Comparison of ENCODE assay signal across 16 cellular contexts in genomic region chr7:7706101-7706511, GRCh38. TPM values are rescaled to one million over a fixed set of nuclear protein-coding genes. Genes with fewer than 3 reads are reported as not detected.
DNase-seq lines count a peak whose midpoint lies in the region; ATAC-seq and TF ChIP-seq lines count a peak whose summit lies in the region.
"Had no signal": no experiment of that assay in that cellular context is flagged by ENCODE, and none has a peak within 500 bp of the region (broad histone marks: within the 10 kb centered on the region; RNA-seq: fewer than 3 reads in every experiment).

No MANE protein-coding gene starts in this region.

- H2AFZ ChIP-seq in H9 (ENCODE audit: low read length): no peak overlapping the region
- H2AFZ ChIP-seq: parathyroid adenoma had no signal

- H3K56ac ChIP-seq in H9 (ENCODE audit: insufficient read length, low read depth, low read length): no peak overlapping the region

- no peak overlapping the region for H2BK5ac ChIP-seq in H9 (ENCODE audit: insufficient read length, low read length)

- DNase-seq in NCI-H69 (lab: John Stamatoyannopoulos, UW) (peak; percentile 29), putamen (ENCODE audit: low spot score) (no peak), middle frontal gyrus (ENCODE audit: extremely low spot score, low spot score) (no peak), UCSD-AML1 (lab: John Stamatoyannopoulos, UW; ENCODE audit: unreplicated experiment) (no peak), H9 (no peak)
- DNase-seq: activated CD8-positive, alpha-beta T cell treated with anti-CD3 and anti-CD28 coated beads for 36 hours; mesendoderm; stimulated activated CD4-positive, alpha-beta T cell treated with anti-CD3 and anti-CD28 coated beads, Interleukin-1b, Interleukin-23, amount 100 ng/mL, for 48 hours; stimulated activated naive CD4-positive, alpha-beta T cell; T-helper 17 cell had no signal

- H3K79me2 ChIP-seq in H9 (ENCODE audit: insufficient read depth, low read length): no peaks in the 10 kb centered on the region

- H3T11ph ChIP-seq in H9 (ENCODE audit: low read length): no peak overlapping the region

- no peak overlapping the region for H3K18ac ChIP-seq in H9 (ENCODE audit: insufficient read length, low read depth, low read length)

- H3K9me3 Mint-ChIP-seq in H9: no peaks in the 10 kb centered on the region
- H3K9me3 Mint-ChIP-seq: activated CD8-positive, alpha-beta T cell treated with anti-CD3 and anti-CD28 coated beads for 36 hours; activated naive CD4-positive, alpha-beta T cell treated with anti-CD3 and anti-CD28 coated beads, Interleukin-2, amount 50 U/mL, for 72 hours had no signal

- no peak overlapping the region for H2BK12ac ChIP-seq in H9 (ENCODE audit: insufficient read length, low read depth, low read length)

- no peak overlapping the region for H3K27ac ChIP-seq in H9 (ENCODE audit: insufficient read length, low read depth, low read length)
- H3K27ac ChIP-seq: BLaER1, parathyroid adenoma had no signal

- H3K9ac ChIP-seq in H9 (ENCODE audit: extremely low read depth, insufficient read length, low read length): no peak overlapping the region
- H3K9ac ChIP-seq: BLaER1, parathyroid adenoma had no signal

- H4K5ac ChIP-seq in H9 (ENCODE audit: insufficient read length, low read depth, low read length): no peak overlapping the region

- no peak overlapping the region for H3K23ac ChIP-seq in H9 (ENCODE audit: insufficient read length, low read depth, low read length)

- H3K4me1 ChIP-seq in H9 (ENCODE audit: insufficient read depth, low read length): peaks cover 2% of the 10 kb centered on the region; the same call in 1 of the 2 replicates

- peaks cover 50 to 52% of the 10 kb centered on the region in 2 experiments for H3K4me1 Mint-ChIP-seq in H9

- no peak overlapping the region for H3K14ac ChIP-seq in H9 (ENCODE audit: insufficient read depth, low read length)

- H3K36me3 Mint-ChIP-seq in H9 (ENCODE audit: insufficient read depth in 1 of 3, low read depth in 3 of 3): no peaks in the 10 kb centered on the region; a peak in 1 of 7 replicates
- H3K36me3 Mint-ChIP-seq: activated naive CD4-positive, alpha-beta T cell treated with anti-CD3 and anti-CD28 coated beads, Interleukin-2, amount 50 U/mL, for 72 hours had no signal

- no peak overlapping the region for H2AK5ac ChIP-seq in H9 (ENCODE audit: insufficient read length, low read length)

- H3K79me1 ChIP-seq in H9 (ENCODE audit: insufficient read depth, low read depth, low read length, poor library complexity, severe bottlenecking): no peaks in the 10 kb centered on the region

- no peak overlapping the region for H3K27ac Mint-ChIP-seq in H9
- H3K27ac Mint-ChIP-seq: activated CD8-positive, alpha-beta T cell treated with anti-CD3 and anti-CD28 coated beads for 36 hours; activated naive CD4-positive, alpha-beta T cell treated with anti-CD3 and anti-CD28 coated beads, Interleukin-2, amount 50 U/mL, for 72 hours; T-helper 17 cell had no signal

- H2BK20ac ChIP-seq in H9 (ENCODE audit: low read depth, low read length, poor library complexity, severe bottlenecking): no peak overlapping the region

- no peak overlapping the region for H4K91ac ChIP-seq in H9 (ENCODE audit: insufficient read length, low read depth, low read length)

- H4K8ac ChIP-seq in H9 (replicated peaks; ENCODE audit: insufficient read length, low read depth, low read length): no peak overlapping the region

- no peak overlapping the region for H2BK120ac ChIP-seq in H9 (ENCODE audit: low read depth, low read length, poor library complexity, severe bottlenecking)

- H3K4me2 ChIP-seq in H9 (ENCODE audit: insufficient read depth, insufficient read length, low read length): no peak overlapping the region
- H3K4me2 ChIP-seq: BLaER1 had no signal

- H3K9me3 ChIP-seq in H9 (ENCODE audit: control insufficient read depth, low read depth, low read length): no peaks in the 10 kb centered on the region
- H3K9me3 ChIP-seq: BLaER1 had no signal

- H3K4me3 Mint-ChIP-seq in H9: no peak overlapping the region
- H3K4me3 Mint-ChIP-seq: activated CD8-positive, alpha-beta T cell treated with anti-CD3 and anti-CD28 coated beads for 36 hours; T-helper 17 cell had no signal

- no CpG with 5 or more reads among the region's 1 CpG for WGBS in H9 (ENCODE audit: extremely low coverage, insufficient read length, low lambda C conversion rate)

- TF ChIP-seq CTCF in H9 (conservative IDR thresholded peaks at IDR 0.05): no peak

- no peak overlapping the region for H2BK15ac ChIP-seq in H9 (ENCODE audit: low read depth, low read length)

- H3K27me3 ChIP-seq in H9 (ENCODE audit: insufficient read depth, low read length): no peaks in the 10 kb centered on the region
- H3K27me3 ChIP-seq: BLaER1 had no signal

- no peak overlapping the region for H3K4ac ChIP-seq in H9 (ENCODE audit: low read depth, low read length)

- ATAC-seq in GM18502 (IDR thresholded peaks at IDR 0.05; ENCODE audit: poor library complexity, unreplicated experiment): peak; percentile 80
- ATAC-seq in GM19351 (IDR thresholded peaks at IDR 0.05; ENCODE audit: unreplicated experiment): peak; percentile 70
- peak; percentile 65 for ATAC-seq in HG02852 (IDR thresholded peaks at IDR 0.05; ENCODE audit: unreplicated experiment)
- ATAC-seq: activated CD8-positive, alpha-beta T cell treated with anti-CD3 and anti-CD28 coated beads for 36 hours; T-helper 17 cell had no signal

- no peaks in the 10 kb centered on the region for H4K20me1 ChIP-seq in H9 (ENCODE audit: control insufficient read depth, insufficient read depth, insufficient read length)
- H4K20me1 ChIP-seq: BLaER1 had no signal

- no peaks in the 10 kb centered on the region for H3K23me2 ChIP-seq in H9 (ENCODE audit: insufficient read length, low read depth, low read length, poor library complexity, severe bottlenecking)

- H3K27me3 Mint-ChIP-seq in H9 (ENCODE audit: low read depth): no peaks in the 10 kb centered on the region
- H3K27me3 Mint-ChIP-seq: activated CD8-positive, alpha-beta T cell treated with anti-CD3 and anti-CD28 coated beads for 36 hours; T-helper 17 cell had no signal

RNA-seq across cellular contexts. Expression of gene RPA3, which starts 12.3 kb away (rescaled TPM):
- total RNA-seq in H9 (2021): 108 TPM in 2 replicates
